In the genomic region with DNA sequence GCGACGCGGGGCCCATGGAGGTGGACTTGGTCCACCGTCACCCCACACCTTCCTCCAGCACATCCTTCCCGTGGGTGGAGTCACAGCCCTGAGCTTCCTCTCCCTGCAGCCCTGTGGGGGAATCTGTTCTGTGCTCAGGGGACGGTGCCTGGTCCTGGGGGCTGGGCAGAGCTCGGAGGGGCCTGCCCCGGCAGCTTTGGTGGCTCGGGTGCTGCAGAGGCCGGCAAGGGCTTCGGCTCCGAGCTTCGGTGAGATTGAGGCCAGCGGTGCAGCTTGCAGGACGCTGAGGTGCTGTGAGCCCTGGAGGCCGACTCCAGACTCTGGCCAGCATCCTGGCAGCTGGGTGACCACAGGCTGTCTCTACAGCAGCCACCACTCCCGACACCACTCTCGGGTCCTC, we compare ENCODE assay signal across 19 cellular contexts. TPM values are rescaled to one million over a fixed set of nuclear protein-coding genes. Genes with fewer than 3 reads are reported as not detected.
"Had no signal": no experiment of that assay in that cellular context is flagged by ENCODE, and none has a peak within 500 bp of the region (broad histone marks: within the 10 kb centered on the region; RNA-seq: fewer than 3 reads in every experiment).

No MANE protein-coding gene starts in this region.

- H3K36me3 ChIP-seq: heart left ventricle, pancreas, prostate gland, spleen, tibial artery, upper lobe of right lung had no signal

- H3K27ac ChIP-seq: coronary artery, dorsolateral prefrontal cortex, heart left ventricle, pancreas, prostate gland, spleen, tibial artery, upper lobe of right lung had no signal

- H3K27ac Mint-ChIP-seq: naive thymus-derived CD4-positive, alpha-beta T cell; stimulated activated memory B cell treated with anti-CD40 and anti-IgM and Interleukin-4, amounts not matched to agents 10 μg/mL and 1 μg/mL and 100 μg/mL, for 72 hours; stimulated activated naive CD8-positive, alpha-beta T cell treated with anti-CD3 and anti-CD28 coated beads, Interleukin-15, Interleukin-2, amounts not matched to agents 100 ng/mL and 50 ng/mL, for 24 hours had no signal

- H3K9me3 ChIP-seq: heart left ventricle, pancreas, prostate gland, spleen, tibial artery, upper lobe of right lung had no signal

- H3K4me3 Mint-ChIP-seq: naive thymus-derived CD4-positive, alpha-beta T cell; stimulated activated memory B cell treated with anti-CD40 and anti-IgM and Interleukin-4, amounts not matched to agents 10 μg/mL and 1 μg/mL and 100 μg/mL, for 72 hours; stimulated activated naive CD8-positive, alpha-beta T cell treated with anti-CD3 and anti-CD28 coated beads, Interleukin-15, Interleukin-2, amounts not matched to agents 100 ng/mL and 50 ng/mL, for 24 hours had no signal

- H3K4me1 ChIP-seq: pancreas, prostate gland had no signal

- H3K27me3 ChIP-seq: heart left ventricle, pancreas, tibial artery, upper lobe of right lung had no signal

- H3K9me3 Mint-ChIP-seq: naive thymus-derived CD4-positive, alpha-beta T cell; stimulated activated naive CD8-positive, alpha-beta T cell treated with anti-CD3 and anti-CD28 coated beads, Interleukin-15, Interleukin-2, amounts not matched to agents 100 ng/mL and 50 ng/mL, for 24 hours had no signal

- H3K36me3 Mint-ChIP-seq: naive thymus-derived CD4-positive, alpha-beta T cell; stimulated activated memory B cell treated with anti-CD40 and anti-IgM and Interleukin-4, amounts not matched to agents 10 μg/mL and 1 μg/mL and 100 μg/mL, for 72 hours had no signal

- H3K4me3 ChIP-seq: coronary artery, dorsolateral prefrontal cortex, heart left ventricle, pancreas, prostate gland, spleen, tibial artery, upper lobe of right lung had no signal

- DNase-seq: dorsolateral prefrontal cortex; effector CD8-positive, alpha-beta T cell; hypothalamus; kidney glomerular epithelial cell; mammary epithelial cell; naive thymus-derived CD4-positive, alpha-beta T cell; pancreas; spleen; stimulated activated CD4-positive, alpha-beta T cell treated with anti-CD3 and anti-CD28 coated beads, Interleukin-15, amount 100 ng/mL, for 24 hours; stimulated activated CD4-positive, alpha-beta T cell treated with anti-CD3 and anti-CD28 coated beads, Interleukin-1b, Interleukin-23, amount 100 ng/mL, for 48 hours; stimulated activated CD4-positive, alpha-beta T cell treated with anti-CD3 and anti-CD28 coated beads, Interleukin-4, amount 100 ng/mL, for 24 hours; tibial artery; upper lobe of right lung had no signal

- ATAC-seq: heart left ventricle; naive thymus-derived CD4-positive, alpha-beta T cell; pancreas; sciatic nerve; stimulated activated memory B cell treated with anti-CD40 and anti-IgM and Interleukin-4, amounts not matched to agents 10 μg/mL and 1 μg/mL and 100 μg/mL, for 72 hours; upper lobe of right lung had no signal

RNA-seq across cellular contexts. Expression of a gene that starts 36.4 kb away (rescaled TPM):
- polyA plus RNA-seq: naive thymus-derived CD4-positive, alpha-beta T cell had no signal
